In the genomic region with DNA sequence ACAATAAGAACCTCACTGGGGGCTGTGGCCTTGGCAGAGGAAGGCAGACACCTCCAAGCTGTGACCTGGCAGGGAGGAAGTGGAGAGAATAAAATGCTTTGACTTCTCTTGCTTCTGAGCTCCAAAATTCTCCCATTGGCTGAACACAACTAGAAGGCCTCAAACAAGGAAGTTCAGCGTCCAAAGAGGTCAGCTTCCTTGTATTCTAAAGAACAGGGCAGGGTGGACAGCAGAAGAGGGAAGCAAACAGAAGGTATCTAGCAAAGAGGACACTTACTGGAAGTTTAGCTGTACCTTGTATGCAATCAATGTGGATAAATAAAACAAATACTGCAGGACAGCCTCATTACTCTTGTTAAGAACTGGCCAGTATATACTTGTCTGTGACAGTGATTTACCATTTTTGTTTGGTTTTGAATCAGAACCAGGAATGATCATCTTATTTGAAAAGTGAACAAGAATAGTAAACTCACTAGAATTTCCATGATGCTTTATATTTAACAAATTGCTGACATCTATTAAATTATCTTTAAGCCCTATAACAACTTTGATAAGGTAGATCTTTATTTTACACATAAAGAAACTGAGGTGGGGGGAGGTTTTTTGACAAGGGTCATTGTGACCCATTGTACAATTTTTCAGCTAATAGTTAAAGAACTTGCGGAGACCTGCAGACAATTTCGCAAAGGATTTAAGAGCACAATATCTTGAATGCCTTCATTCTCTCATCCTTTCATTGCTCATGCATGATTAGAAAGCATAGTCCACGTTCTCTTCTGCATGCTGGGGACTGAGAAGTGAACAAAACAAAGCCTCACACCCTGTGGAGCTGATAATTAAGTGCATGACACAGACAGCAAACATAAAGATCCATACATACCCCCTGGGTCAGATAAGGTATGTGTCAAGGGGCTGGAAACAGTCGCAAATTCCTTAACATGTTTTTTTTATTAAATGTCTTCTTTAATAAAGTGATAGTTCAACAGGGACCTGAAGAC, we compare ENCODE assay signal across 2 cellular contexts.
TF ChIP-seq lines count a peak whose summit lies in the region.

No MANE protein-coding gene starts in this region.

TF ChIP-seq in K562, 482 proteins besides CTCF, POLR2A, EP300 and RAD21:
- TF ChIP-seq ZNF316 (IDR thresholded peaks at IDR 0.05), result 0 out of 2 replicates have a peak, but pooled peaks have one; percentile 39
- no peak for TF ChIP-seq HMG20A (CRISPR knock-in tag; conservative IDR thresholded peaks at IDR 0.05)

TF ChIP-seq in HepG2, 621 proteins besides CTCF, POLR2A, EP300 and RAD21:
- TF ChIP-seq MAFF (IDR thresholded peaks at IDR 0.05; ENCODE audit: low read depth, low read length) (peak; percentile 46; the same call in 1 of the 2 replicates), MAFK (conservative IDR thresholded peaks at IDR 0.05 in 1 of 2, IDR thresholded peaks at IDR 0.05 in 1 of 2; ENCODE audit: low read length in 2 of 2) (peak; percentile 22 to 70; a peak in 3 of 4 replicates), KDM4B (CRISPR knock-in tag; IDR thresholded peaks at IDR 0.05) (no peak)
- TF ChIP-seq, protein P1, sequence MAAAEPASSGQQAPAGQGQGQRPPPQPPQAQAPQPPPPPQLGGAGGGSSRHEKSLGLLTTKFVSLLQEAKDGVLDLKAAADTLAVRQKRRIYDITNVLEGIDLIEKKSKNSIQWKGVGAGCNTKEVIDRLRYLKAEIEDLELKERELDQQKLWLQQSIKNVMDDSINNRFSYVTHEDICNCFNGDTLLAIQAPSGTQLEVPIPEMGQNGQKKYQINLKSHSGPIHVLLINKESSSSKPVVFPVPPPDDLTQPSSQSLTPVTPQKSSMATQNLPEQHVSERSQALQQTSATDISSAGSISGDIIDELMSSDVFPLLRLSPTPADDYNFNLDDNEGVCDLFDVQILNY (CRISPR knock-in tag; conservative IDR thresholded peaks at IDR 0.05), result no peak
